25 cellular contexts compared by ENCODE assay signal in genomic region chr14:71452535-71452934, GRCh38.
DNase-seq lines count a peak whose midpoint lies in the region; ATAC-seq and TF ChIP-seq lines count a peak whose summit lies in the region.
"Had no signal": no experiment of that assay in that cellular context is flagged by ENCODE, and none has a peak within 500 bp of the region (broad histone marks: within the 10 kb centered on the region; RNA-seq: fewer than 3 reads in every experiment).

No MANE protein-coding gene starts in this region.

- peaks cover 21% of the 10 kb centered on the region for H3K4me1 Mint-ChIP-seq in activated naive CD8-positive, alpha-beta T cell treated with anti-CD3 and anti-CD28 coated beads, Interleukin-2, amount 50 U/mL, for 24 hours
- peaks cover 9% of the 10 kb centered on the region for H3K4me1 Mint-ChIP-seq in activated naive CD8-positive, alpha-beta T cell treated with anti-CD3 and anti-CD28 coated beads for 36 hours
- peaks cover 20 to 48% of the 10 kb centered on the region in 2 donors for H3K4me1 Mint-ChIP-seq in stimulated activated naive B cell treated with anti-CD40 and anti-IgM and Interleukin-4, amounts not matched to agents 10 μg/mL and 1 μg/mL and 100 μg/mL, for 72 hours

- in situ Hi-C loops in GM13976 (cut with MboI; ENCODE audit: low sequenced_read_pairs, unreplicated experiment): no loop called here

- no peaks in the 10 kb centered on the region for H3K27me3 Mint-ChIP-seq in activated naive CD8-positive, alpha-beta T cell treated with anti-CD3 and anti-CD28 coated beads, Interleukin-2, amount 50 U/mL, for 24 hours
- H3K27me3 Mint-ChIP-seq in activated naive CD8-positive, alpha-beta T cell treated with anti-CD3 and anti-CD28 coated beads for 36 hours: no peaks in the 10 kb centered on the region
- H3K27me3 Mint-ChIP-seq in stimulated activated naive B cell treated with anti-CD40 and anti-IgM and Interleukin-4, amounts not matched to agents 10 μg/mL and 1 μg/mL and 100 μg/mL, for 72 hours: no peaks in the 10 kb centered on the region
- H3K27me3 Mint-ChIP-seq: activated T-cell treated with anti-CD3 and anti-CD28 coated beads, Interleukin-2, amount 50 U/mL, for 24 hours; central memory CD8-positive, alpha-beta T cell had no signal

- DNase-seq in activated naive CD8-positive, alpha-beta T cell treated with anti-CD3 and anti-CD28 coated beads, Interleukin-2, amount 50 U/mL, for 24 hours: no peak
- DNase-seq in activated naive CD8-positive, alpha-beta T cell treated with anti-CD3 and anti-CD28 coated beads for 36 hours: no peak
- DNase-seq in MV-4-11 (lab: John Stamatoyannopoulos, UW) (peak; percentile 11), amniotic epithelial cell (ENCODE audit: low read depth) (peak; percentile 29), NCI-H1436 treated with DMSO at 0.1 percent for 48 hours (lab: John Stamatoyannopoulos, UW) (no peak), GM13976 (ENCODE audit: low spot score) (no peak), HPDE6-E6E7 (ENCODE audit: extremely low spot score) (no peak)
- DNase-seq in stimulated activated naive B cell treated with anti-CD40 and anti-IgM and Interleukin-4, amounts not matched to agents 10 μg/mL and 1 μg/mL and 100 μg/mL, for 72 hours: no peak
- DNase-seq: ACHN; activated naive CD4-positive, alpha-beta T cell treated with anti-CD3 and anti-CD28 coated beads, Interleukin-2, amount 50 U/mL, for 16 hours; activated T-cell treated with anti-CD3 and anti-CD28 coated beads, Interleukin-2, amount 50 U/mL, for 24 hours; Caco-2; DMS79; heart left ventricle; IMR-90; left colon; mesenchymal stem cell; NCI-H82; Peyer's patch; SJCRH30; small intestine; stimulated activated CD4-positive, alpha-beta T cell treated with anti-CD3 and anti-CD28 coated beads, Interleukin-2, amount 100 ng/mL, for 48 hours; stimulated activated naive CD4-positive, alpha-beta T cell had no signal

- peaks cover 8% of the 10 kb centered on the region for H3K36me3 Mint-ChIP-seq in activated naive CD8-positive, alpha-beta T cell treated with anti-CD3 and anti-CD28 coated beads, Interleukin-2, amount 50 U/mL, for 24 hours (ENCODE audit: low read depth)
- H3K36me3 Mint-ChIP-seq in activated naive CD8-positive, alpha-beta T cell treated with anti-CD3 and anti-CD28 coated beads for 36 hours: peaks cover 5% of the 10 kb centered on the region
- H3K36me3 Mint-ChIP-seq in stimulated activated naive B cell treated with anti-CD40 and anti-IgM and Interleukin-4, amounts not matched to agents 10 μg/mL and 1 μg/mL and 100 μg/mL, for 72 hours: peaks cover 3 to 8% of the 10 kb centered on the region in 2 donors

- peak; percentile 61 for ATAC-seq in activated naive CD8-positive, alpha-beta T cell treated with anti-CD3 and anti-CD28 coated beads, Interleukin-2, amount 50 U/mL, for 24 hours
- ATAC-seq in stimulated activated naive B cell treated with anti-CD40 and anti-IgM and Interleukin-4, amounts not matched to agents 10 μg/mL and 1 μg/mL and 100 μg/mL, for 72 hours (replicated peaks): peak; percentile 55 to 60
- ATAC-seq: HCT116, heart left ventricle, left colon had no signal

- TF ChIP-seq CTCF in GM13976 (IDR thresholded peaks at IDR 0.05; ENCODE audit: borderline replicate concordance, control extremely low read depth, extremely low read depth, insufficient read depth, missing control alignments): no peak

- no peak overlapping the region for H3K4me3 Mint-ChIP-seq in activated naive CD8-positive, alpha-beta T cell treated with anti-CD3 and anti-CD28 coated beads, Interleukin-2, amount 50 U/mL, for 24 hours
- no peak overlapping the region for H3K4me3 Mint-ChIP-seq in activated naive CD8-positive, alpha-beta T cell treated with anti-CD3 and anti-CD28 coated beads for 36 hours
- no peak overlapping the region for H3K4me3 Mint-ChIP-seq in stimulated activated naive B cell treated with anti-CD40 and anti-IgM and Interleukin-4, amounts not matched to agents 10 μg/mL and 1 μg/mL and 100 μg/mL, for 72 hours
- H3K4me3 Mint-ChIP-seq: activated T-cell treated with anti-CD3 and anti-CD28 coated beads, Interleukin-2, amount 50 U/mL, for 24 hours; central memory CD8-positive, alpha-beta T cell had no signal

- H3K9me3 Mint-ChIP-seq in activated naive CD8-positive, alpha-beta T cell treated with anti-CD3 and anti-CD28 coated beads, Interleukin-2, amount 50 U/mL, for 24 hours: no peaks in the 10 kb centered on the region
- no peaks in the 10 kb centered on the region for H3K9me3 Mint-ChIP-seq in activated naive CD8-positive, alpha-beta T cell treated with anti-CD3 and anti-CD28 coated beads for 36 hours
- H3K9me3 Mint-ChIP-seq in stimulated activated naive B cell treated with anti-CD40 and anti-IgM and Interleukin-4, amounts not matched to agents 10 μg/mL and 1 μg/mL and 100 μg/mL, for 72 hours: no peaks in the 10 kb centered on the region
- H3K9me3 Mint-ChIP-seq: activated T-cell treated with anti-CD3 and anti-CD28 coated beads, Interleukin-2, amount 50 U/mL, for 24 hours; central memory CD8-positive, alpha-beta T cell had no signal

- H3K27ac Mint-ChIP-seq in activated naive CD8-positive, alpha-beta T cell treated with anti-CD3 and anti-CD28 coated beads, Interleukin-2, amount 50 U/mL, for 24 hours: no peak overlapping the region
- H3K27ac Mint-ChIP-seq in activated naive CD8-positive, alpha-beta T cell treated with anti-CD3 and anti-CD28 coated beads for 36 hours: no peak overlapping the region
- no peak overlapping the region for H3K27ac Mint-ChIP-seq in stimulated activated naive B cell treated with anti-CD40 and anti-IgM and Interleukin-4, amounts not matched to agents 10 μg/mL and 1 μg/mL and 100 μg/mL, for 72 hours
- H3K27ac Mint-ChIP-seq: activated T-cell treated with anti-CD3 and anti-CD28 coated beads, Interleukin-2, amount 50 U/mL, for 24 hours had no signal

Comparison
In these comparisons a context has a peak if more than half of its experiments do, and no peak if none do; other contexts are left out.
1. DNase-seq: peak in MV-4-11 (single experiment) and amniotic epithelial cell (single experiment); none in activated naive CD8-positive, alpha-beta T cell treated with anti-CD3 and anti-CD28 coated beads, Interleukin-2, amount 50 U/mL, for 24 hours (single experiment), activated naive CD8-positive, alpha-beta T cell treated with anti-CD3 and anti-CD28 coated beads for 36 hours (single experiment), stimulated activated naive B cell treated with anti-CD40 and anti-IgM and Interleukin-4, amounts not matched to agents 10 μg/mL and 1 μg/mL and 100 μg/mL, for 72 hours (single experiment), NCI-H1436 treated with DMSO at 0.1 percent for 48 hours (single experiment), GM13976 (single experiment) and HPDE6-E6E7 (single experiment).